21 cellular contexts compared by ENCODE assay signal in the genomic region with DNA sequence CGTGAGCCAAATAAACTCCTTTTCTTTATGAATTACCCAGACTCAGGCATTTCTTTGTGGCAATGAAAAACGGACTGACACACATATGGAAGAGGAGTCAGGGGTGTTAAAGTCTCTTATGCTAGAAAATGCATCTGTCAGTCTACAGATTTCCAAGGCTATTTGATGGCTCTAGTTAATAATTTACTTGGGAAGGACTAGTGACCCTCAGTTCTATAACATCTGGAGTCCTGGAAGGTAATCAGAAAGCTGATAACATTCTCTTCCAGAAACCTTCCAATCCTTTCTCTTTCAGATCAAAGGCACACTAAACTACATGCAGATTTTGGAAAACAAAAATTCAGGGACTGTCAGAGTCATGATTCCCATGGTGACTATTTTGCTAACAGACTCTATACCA.
A peak's percentile ranks its signal among the peaks of the same experiment; 100 is the strongest.
DNase-seq lines count a peak whose midpoint lies in the region; ATAC-seq, FAIRE-seq and TF ChIP-seq lines count a peak whose summit lies in the region.
"Had no signal": no experiment of that assay in that cellular context is flagged by ENCODE, and none has a peak within 500 bp of the region (broad histone marks: within the 10 kb centered on the region; RNA-seq: fewer than 3 reads in every experiment).

No MANE protein-coding gene starts in this region.

- H4K8ac ChIP-seq in neuronal stem cell (ENCODE audit: low read depth, low read length), result no peak overlapping the region

- no peak overlapping the region for H3K27ac ChIP-seq in HepG2 (ENCODE audit: extremely low read length, insufficient read depth, low read length)
- H3K27ac ChIP-seq in right lobe of liver, result no peak overlapping the region
- no peak overlapping the region for H3K27ac ChIP-seq in K562 (ENCODE audit: extremely low read depth, low read depth, low read length)
- H3K27ac ChIP-seq in neuronal stem cell (replicated peaks; ENCODE audit: low read length), result no peak overlapping the region
- H3K27ac ChIP-seq in CD8-positive, alpha-beta T cell (ENCODE audit: low read depth, low read length), result no peak overlapping the region
- H3K27ac ChIP-seq: 22Rv1, BLaER1, KMS-11 had no signal

- H3K27me3 Mint-ChIP-seq in CD8-positive, alpha-beta T cell (ENCODE audit: low read depth), result no peaks in the 10 kb centered on the region

- H3K4me1 ChIP-seq in HepG2 (ENCODE audit: insufficient read depth, low read length), result peaks cover 17% of the 10 kb centered on the region
- no peaks in the 10 kb centered on the region for H3K4me1 ChIP-seq in right lobe of liver
- no peaks in the 10 kb centered on the region for H3K4me1 ChIP-seq in K562 (replicated peaks in 1 of 2; ENCODE audit: control insufficient read depth in 2 of 2, insufficient read depth in 2 of 2, low read length in 2 of 2)
- peaks cover 0 to 2% of the 10 kb centered on the region in 2 donors for H3K4me1 ChIP-seq in neuronal stem cell (ENCODE audit: control insufficient read depth in 2 of 2, insufficient read depth in 1 of 2, low read depth in 1 of 2, low read length in 2 of 2)
- H3K4me1 ChIP-seq in CD8-positive, alpha-beta T cell (ENCODE audit: insufficient read depth, low read length), result no peaks in the 10 kb centered on the region
- H3K4me1 ChIP-seq: HAP-1 had no signal

- H2AK5ac ChIP-seq in neuronal stem cell (ENCODE audit: low read depth, low read length), result no peak overlapping the region

- intact Hi-C loops in HepG2 (cut with micrococcal nuclease; ENCODE audit: unreplicated experiment) (no loop called here), right lobe of liver (cut with DNase I) (no loop called here), K562 (cut with micrococcal nuclease) (no loop called here)
- intact Hi-C loops in CD8-positive, alpha-beta T cell (cut with DNase I, micrococcal nuclease), result no loop called here

- no peaks in the 10 kb centered on the region for H3K9me1 ChIP-seq in K562 (ENCODE audit: control insufficient read depth, insufficient read depth, low read length)

- in situ Hi-C loops in HepG2 (cut with HindIII; ENCODE audit: extremely low pct_ligation_motif_present, low pct_unique_long_range_greater_than_20kb) (no loop called here), K562 (cut with MboI) (no loop called here)

- no peak overlapping the region for H3K4me3 Mint-ChIP-seq in CD8-positive, alpha-beta T cell
- H3K4me3 Mint-ChIP-seq: CD14-positive monocyte; CD4-positive, alpha-beta memory T cell; IgD-negative memory B cell had no signal

- peak overlapping the region; percentile 27; the same call in 1 of the 2 replicates for H3K4me2 ChIP-seq in HepG2 (ENCODE audit: low read depth, low read length)
- no peak overlapping the region for H3K4me2 ChIP-seq in K562 (ENCODE audit: insufficient read depth, low read length)
- no peak overlapping the region for H3K4me2 ChIP-seq in neuronal stem cell (ENCODE audit: insufficient read depth, low read length, poor library complexity, severe bottlenecking)
- H3K4me2 ChIP-seq: BLaER1, KMS-11 had no signal

- no peaks in the 10 kb centered on the region for H3K36me3 ChIP-seq in HepG2 (replicated peaks in 1 of 2; ENCODE audit: control insufficient read depth in 1 of 2, insufficient read depth in 2 of 2, low read length in 2 of 2)
- no peaks in the 10 kb centered on the region for H3K36me3 ChIP-seq in right lobe of liver
- no peaks in the 10 kb centered on the region for H3K36me3 ChIP-seq in K562 (ENCODE audit: control insufficient read depth, insufficient read depth, low read length)
- H3K36me3 ChIP-seq in neuronal stem cell (replicated peaks in 1 of 2; ENCODE audit: control insufficient read depth in 2 of 2, insufficient read depth in 2 of 2, low read length in 2 of 2), result no peaks in the 10 kb centered on the region
- H3K36me3 ChIP-seq in CD8-positive, alpha-beta T cell (ENCODE audit: insufficient read depth, low read length), result no peaks in the 10 kb centered on the region
- H3K36me3 ChIP-seq: BLaER1, HAP-1 had no signal

- CTCF ChIA-PET in HepG2 (lab: Yijun Ruan, JAX; ENCODE audit: low intra/inter-chr PET ratio, low total read pairs) (no interaction called here), K562 (lab: Yijun Ruan, JAX; ENCODE audit: low intra/inter-chr PET ratio) (no interaction called here)
- CTCF ChIA-PET in CD8-positive, alpha-beta T cell (lab: Charles Lee), result no interaction called here

- H2AFZ ChIP-seq in HepG2 (ENCODE audit: low read length) (no peak overlapping the region), K562 (ENCODE audit: low read depth, low read length) (0 out of 2 replicates have a peak overlapping the region, but pooled peaks have one; percentile 32), neuronal stem cell (ENCODE audit: low read length) (peak overlapping the region; percentile 4)

- no peaks in the 10 kb centered on the region for H3K36me3 Mint-ChIP-seq in CD8-positive, alpha-beta T cell
- H3K36me3 Mint-ChIP-seq: CD14-positive monocyte; CD4-positive, alpha-beta memory T cell; IgD-negative memory B cell had no signal

- no peaks in the 10 kb centered on the region for H3K9me3 Mint-ChIP-seq in CD8-positive, alpha-beta T cell
- H3K9me3 Mint-ChIP-seq: CD4-positive, alpha-beta memory T cell had no signal

- no peak overlapping the region for H2BK12ac ChIP-seq in neuronal stem cell (ENCODE audit: low read length)

- no peak overlapping the region for H3K14ac ChIP-seq in neuronal stem cell (ENCODE audit: low read length)

- TF ChIP-seq CTCF in HepG2 (CRISPR knock-in tag; IDR thresholded peaks at IDR 0.05) (no peak), right lobe of liver (IDR thresholded peaks at IDR 0.05) (no peak), K562 (IDR thresholded peaks at IDR 0.05 in 2 of 3, conservative IDR thresholded peaks at IDR 0.05 in 1 of 3; ENCODE audit: insufficient read depth in 2 of 3, low read depth in 1 of 3, low read length in 3 of 3) (no peak)
- no peak for TF ChIP-seq CTCF in CD8-positive, alpha-beta T cell (IDR thresholded peaks at IDR 0.05)

- H2BK120ac ChIP-seq in neuronal stem cell (ENCODE audit: low read depth, low read length), result no peak overlapping the region

- H3K4me1 Mint-ChIP-seq in CD8-positive, alpha-beta T cell (ENCODE audit: low read depth), result no peaks in the 10 kb centered on the region
- H3K4me1 Mint-ChIP-seq: CD14-positive monocyte; CD4-positive, alpha-beta memory T cell; IgD-negative memory B cell had no signal

- no peak for TF ChIP-seq RAD21 in HepG2 (CRISPR knock-in tag; IDR thresholded peaks at IDR 0.05)
- TF ChIP-seq RAD21 in K562 (CRISPR knock-in tag; conservative IDR thresholded peaks at IDR 0.05 in 1 of 2, IDR thresholded peaks at IDR 0.05 in 1 of 2), result no peak

- ATAC-seq in HepG2 (peak; percentile 90), right lobe of liver (no peak), K562 (no peak), GM19467 (IDR thresholded peaks at IDR 0.05; ENCODE audit: unreplicated experiment) (no peak)
- no peak for ATAC-seq in CD8-positive, alpha-beta T cell

- no peak overlapping the region for H2BK5ac ChIP-seq in neuronal stem cell (ENCODE audit: low read length)

- 0% methylated on average over 1 of the region's 2 CpGs for WGBS in HepG2 (ENCODE audit: low lambda C conversion rate)
- WGBS in right lobe of liver (ENCODE audit: insufficient coverage, low coverage, low lambda C conversion rate, missing lambda C conversion rate), result 18% methylated on average over 2 of the region's 2 CpGs
- 0% methylated on average over 2 of the region's 2 CpGs for whole genome bisulfite sequencing in K562 (ENCODE audit: insufficient coverage, low coverage, missing lambda C conversion rate)
- WGBS in neuronal stem cell (ENCODE audit: extremely low coverage in 2 of 2, insufficient read length in 2 of 2, insufficient replicate concordance in 1 of 2), 2 donors, result no CpG with 5 or more reads among the region's 2 CpGs

- FAIRE-seq in HepG2 (lab: Jason Lieb, UNC), result peak; percentile 53
- no peak for FAIRE-seq in K562 (lab: Jason Lieb, UNC)
- FAIRE-seq: GM12892, GM18507, H1 had no signal

- H4K20me1 ChIP-seq in HepG2 (ENCODE audit: insufficient read depth, low read length) (no peaks in the 10 kb centered on the region), K562 (replicated peaks; ENCODE audit: control insufficient read depth, insufficient read depth, low read length) (no peaks in the 10 kb centered on the region)
- H4K20me1 ChIP-seq: BLaER1 had no signal

- TF ChIP-seq POLR2A in HepG2 (IDR thresholded peaks at IDR 0.05; ENCODE audit: insufficient read depth in 1 of 2, low read depth in 2 of 2, low read length in 2 of 2) (no peak), right lobe of liver (IDR thresholded peaks at IDR 0.05) (no peak), K562 (conservative IDR thresholded peaks at IDR 0.05) (no peak)

- DNase-seq in HepG2 (ENCODE audit: low spot score) (peak; percentile 39), right lobe of liver (no peak), K562 (ENCODE audit: extremely low read depth in 1 of 4, low spot score in 3 of 4) (no peak), neuronal stem cell (ENCODE audit: low spot score) (no peak), A172 (ENCODE audit: low spot score) (no peak)
- no peak for DNase-seq in stimulated activated CD4-positive, alpha-beta T cell treated with anti-CD3 and anti-CD28 coated beads, Interleukin-2, amount 100 ng/mL, for 48 hours
- no peak for DNase-seq in CD8-positive, alpha-beta T cell
- DNase-seq: CD4-positive, alpha-beta memory T cell; DMS 273 treated with DMSO at 0.1 percent for 48 hours; DMS79; GDM1 had no signal

- H2BK15ac ChIP-seq in neuronal stem cell (ENCODE audit: low read length), result no peak overlapping the region

- H3K27ac Mint-ChIP-seq in CD8-positive, alpha-beta T cell, result no peak overlapping the region
- H3K27ac Mint-ChIP-seq: CD14-positive monocyte; CD4-positive, alpha-beta memory T cell; IgD-negative memory B cell had no signal

- POLR2A ChIA-PET in HepG2 (lab: Yijun Ruan, JAX), result no interaction called here
- POLR2A ChIA-PET in K562 (lab: Yijun Ruan, JAX), result no interaction called here
- POLR2A ChIA-PET in CD8-positive, alpha-beta T cell (lab: Charles Lee), result no interaction called here

- BruUV-seq in HepG2 (replicated peaks; lab: Mats Ljungman, UMichigan) (no TSS peak), K562 (replicated peaks; lab: Mats Ljungman, UMichigan) (no TSS peak)

- no peak overlapping the region for H3K9ac ChIP-seq in HepG2 (ENCODE audit: insufficient read depth, low read depth, low read length)
- no peak overlapping the region for H3K9ac ChIP-seq in K562 (ENCODE audit: insufficient read depth in 1 of 2, low read depth in 2 of 2, low read length in 2 of 2)
- H3K9ac ChIP-seq in neuronal stem cell (ENCODE audit: low read depth, low read length, poor library complexity), result no peak overlapping the region
- H3K9ac ChIP-seq: BLaER1, KMS-11 had no signal

- no peak overlapping the region for H4K91ac ChIP-seq in neuronal stem cell (ENCODE audit: low read depth, low read length, poor library complexity)

- H3K79me2 ChIP-seq in HepG2 (ENCODE audit: insufficient read depth, low read length) (no peaks in the 10 kb centered on the region), K562 (ENCODE audit: control insufficient read depth, insufficient read depth, low read length) (no peaks in the 10 kb centered on the region)

- H3K4ac ChIP-seq in neuronal stem cell (ENCODE audit: low read length), result no peak overlapping the region

- H3K18ac ChIP-seq in neuronal stem cell (ENCODE audit: low read length), result no peak overlapping the region

- TF ChIP-seq EP300 in HepG2 (IDR thresholded peaks at IDR 0.05; ENCODE audit: low read depth in 2 of 2, low read length in 2 of 2) (no peak), HepG2 (CRISPR knock-in tag; IDR thresholded peaks at IDR 0.05; ENCODE audit: borderline replicate concordance) (no peak), K562 (IDR thresholded peaks at IDR 0.05; ENCODE audit: low read length) (no peak)

- no peaks in the 10 kb centered on the region for H3K27me3 ChIP-seq in HepG2 (ENCODE audit: control insufficient read depth in 1 of 2, insufficient read depth in 2 of 2, low read length in 2 of 2)
- H3K27me3 ChIP-seq in right lobe of liver, result no peaks in the 10 kb centered on the region
- H3K27me3 ChIP-seq in K562 (ENCODE audit: control insufficient read depth in 2 of 2, insufficient read depth in 2 of 2, low read length in 2 of 2), result no peaks in the 10 kb centered on the region
- H3K27me3 ChIP-seq in neuronal stem cell (ENCODE audit: control insufficient read depth in 3 of 3, insufficient read depth in 3 of 3, low read depth in 1 of 3, low read length in 3 of 3), result peaks cover 0 to 2% (median 0%) of the 10 kb centered on the region in 3 experiments
- no peaks in the 10 kb centered on the region for H3K27me3 ChIP-seq in CD8-positive, alpha-beta T cell (ENCODE audit: insufficient read depth, low read length)

- H3K79me1 ChIP-seq in neuronal stem cell (ENCODE audit: low read depth, low read length), result no peaks in the 10 kb centered on the region

- no peak overlapping the region for H3K23ac ChIP-seq in neuronal stem cell (ENCODE audit: low read depth, low read length, poor library complexity)

- no peak overlapping the region for H3K4me3 ChIP-seq in HepG2 (replicated peaks in 1 of 3; ENCODE audit: insufficient read depth in 1 of 3, low read depth in 2 of 3, low read length in 3 of 3)
- H3K4me3 ChIP-seq in right lobe of liver, result no peak overlapping the region
- H3K4me3 ChIP-seq in K562, result no peak overlapping the region
- H3K4me3 ChIP-seq in neuronal stem cell (ENCODE audit: low read length in 2 of 2), result no peak overlapping the region
- H3K4me3 ChIP-seq in CD8-positive, alpha-beta T cell (ENCODE audit: low read depth, low read length), result no peak overlapping the region
- H3K4me3 ChIP-seq: BLaER1, HAP-1 had no signal

- H3K9me3 ChIP-seq in HepG2 (ENCODE audit: low read length) (no peaks in the 10 kb centered on the region), right lobe of liver (no peaks in the 10 kb centered on the region), K562 (replicated peaks; ENCODE audit: control insufficient read depth, insufficient read depth, low read depth, low read length) (no peaks in the 10 kb centered on the region), neuronal stem cell (replicated peaks in 1 of 2; ENCODE audit: control insufficient read depth in 2 of 2, insufficient read depth in 1 of 2, low read depth in 1 of 2, low read length in 2 of 2) (no peaks in the 10 kb centered on the region)
- H3K9me3 ChIP-seq in CD8-positive, alpha-beta T cell (ENCODE audit: low read length), result no peaks in the 10 kb centered on the region
- H3K9me3 ChIP-seq: BLaER1, HAP-1 had no signal
